Comparison of ENCODE assay signal across 19 cellular contexts in the genomic region with DNA sequence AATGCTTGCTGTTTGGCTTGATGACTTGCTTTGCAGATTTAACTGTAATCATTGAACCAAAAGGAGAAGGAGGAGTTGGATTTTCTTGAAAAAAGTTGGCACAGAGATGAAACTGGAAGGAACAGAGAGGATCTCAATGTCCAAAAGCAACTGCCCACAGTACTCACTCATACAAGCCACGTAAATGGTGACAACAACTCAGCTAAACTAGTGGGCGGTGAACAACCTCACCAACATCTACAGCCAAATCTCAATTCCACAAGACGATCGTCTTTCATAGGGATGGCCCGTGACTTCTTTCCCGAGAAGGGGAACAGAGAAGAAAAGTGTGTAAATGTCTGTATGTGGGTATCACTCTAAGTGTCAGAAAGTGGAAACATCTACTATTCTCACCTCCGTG.
"Had no signal": no experiment of that assay in that cellular context is flagged by ENCODE, and none has a peak within 500 bp of the region (broad histone marks: within the 10 kb centered on the region; RNA-seq: fewer than 3 reads in every experiment).

No MANE protein-coding gene starts in this region.

- H3K9me3 Mint-ChIP-seq: activated naive CD4-positive, alpha-beta T cell treated with anti-CD3 and anti-CD28 coated beads, Interleukin-2, amount 50 U/mL, for 72 hours; activated T-helper 1 cell treated with anti-CD3 and anti-CD28 coated beads, Interleukin-12 subunit alpha, Interleukin-12 subunit beta, Interleukin-2, Interleukin-4 antibody, amounts not matched to agents 30 ng/mL and 10 ng/mL and 1 ng/mL, durations not matched to agents 14 hours and 24 hours and 36 hours; brain; memory B cell; stimulated activated naive CD8-positive, alpha-beta T cell treated with anti-CD3 and anti-CD28 coated beads, Interleukin-15, Interleukin-2, amounts not matched to agents 100 ng/mL and 50 ng/mL, for 24 hours had no signal

- H3K4me3 Mint-ChIP-seq: activated CD8-positive, alpha-beta T cell treated with anti-CD3 and anti-CD28 coated beads, Interleukin-2, amount 10 ng/mL, durations not matched to agents 7 days and 5 days; activated T-helper 1 cell treated with anti-CD3 and anti-CD28 coated beads, Interleukin-12 subunit alpha, Interleukin-12 subunit beta, Interleukin-2, Interleukin-4 antibody, amounts not matched to agents 30 ng/mL and 10 ng/mL and 1 ng/mL, durations not matched to agents 14 hours and 24 hours and 36 hours; brain; memory B cell; stimulated activated naive CD8-positive, alpha-beta T cell treated with anti-CD3 and anti-CD28 coated beads, Interleukin-15, Interleukin-2, amounts not matched to agents 100 ng/mL and 50 ng/mL, for 24 hours had no signal

- H3K27ac ChIP-seq: gastrocnemius medialis, psoas muscle, right atrium auricular region, uterus had no signal

- H3K4me3 ChIP-seq: gastrocnemius medialis, mucosa of descending colon, psoas muscle, right atrium auricular region, uterus had no signal

- ATAC-seq: activated CD8-positive, alpha-beta T cell treated with anti-CD3 and anti-CD28 coated beads, Interleukin-2, amount 10 ng/mL, durations not matched to agents 7 days and 5 days; activated naive CD4-positive, alpha-beta T cell treated with anti-CD3 and anti-CD28 coated beads, Interleukin-2, amount 50 U/mL, for 72 hours; gastrocnemius medialis; mucosa of descending colon; psoas muscle had no signal

- H3K36me3 ChIP-seq: right atrium auricular region, uterus had no signal

- H3K36me3 Mint-ChIP-seq: activated naive CD4-positive, alpha-beta T cell treated with anti-CD3 and anti-CD28 coated beads, Interleukin-2, amount 50 U/mL, for 72 hours; brain; memory B cell had no signal

- H3K27ac Mint-ChIP-seq: activated CD8-positive, alpha-beta T cell treated with anti-CD3 and anti-CD28 coated beads, Interleukin-2, amount 10 ng/mL, durations not matched to agents 7 days and 5 days; activated naive CD4-positive, alpha-beta T cell treated with anti-CD3 and anti-CD28 coated beads, Interleukin-2, amount 50 U/mL, for 72 hours; activated T-helper 1 cell treated with anti-CD3 and anti-CD28 coated beads, Interleukin-12 subunit alpha, Interleukin-12 subunit beta, Interleukin-2, Interleukin-4 antibody, amounts not matched to agents 30 ng/mL and 10 ng/mL and 1 ng/mL, durations not matched to agents 14 hours and 24 hours and 36 hours; brain; stimulated activated naive CD8-positive, alpha-beta T cell treated with anti-CD3 and anti-CD28 coated beads, Interleukin-15, Interleukin-2, amounts not matched to agents 100 ng/mL and 50 ng/mL, for 24 hours had no signal

- H3K27me3 Mint-ChIP-seq: memory B cell; stimulated activated naive CD8-positive, alpha-beta T cell treated with anti-CD3 and anti-CD28 coated beads, Interleukin-15, Interleukin-2, amounts not matched to agents 100 ng/mL and 50 ng/mL, for 24 hours had no signal

- H3K4me1 Mint-ChIP-seq: brain had no signal

- H3K27me3 ChIP-seq: gastrocnemius medialis, right atrium auricular region, uterus had no signal

- H3K9me3 ChIP-seq: gastrocnemius medialis, mucosa of descending colon, psoas muscle, right atrium auricular region, uterus had no signal

- H3K4me1 ChIP-seq: psoas muscle, right atrium auricular region, uterus had no signal

- DNase-seq: activated CD4-positive, alpha-beta T cell treated with anti-CD3 and anti-CD28 coated beads for 1 hour; activated CD4-positive, alpha-beta T cell treated with anti-CD3 and anti-CD28 coated beads, Interleukin-2, amount 50 U/mL, for 1 hour; activated CD8-positive, alpha-beta T cell treated with anti-CD3 and anti-CD28 coated beads, Interleukin-2, amount 10 ng/mL, durations not matched to agents 7 days and 5 days; caudate nucleus; dermis blood vessel endothelial cell; effector CD8-positive, alpha-beta T cell; gastrocnemius medialis; hypothalamus; mucosa of descending colon; psoas muscle; stimulated activated CD4-positive, alpha-beta T cell treated with anti-CD3 and anti-CD28 coated beads, Interleukin-4, amount 100 ng/mL, for 24 hours; substantia nigra; uterus had no signal
